Comparison of ENCODE assay signal across 14 cellular contexts in genomic region chr12:87280356-87280755, GRCh38.
DNase-seq lines count a peak whose midpoint lies in the region; ATAC-seq and TF ChIP-seq lines count a peak whose summit lies in the region.
"Had no signal": no experiment of that assay in that cellular context is flagged by ENCODE, and none has a peak within 500 bp of the region (broad histone marks: within the 10 kb centered on the region; RNA-seq: fewer than 3 reads in every experiment).

No MANE protein-coding gene starts in this region.

- peaks cover 0 to 2% (median 0%) of the 10 kb centered on the region in 4 donors for H3K4me1 Mint-ChIP-seq in CD4-positive, alpha-beta memory T cell

- peak overlapping the region in 1 of 8 donors; percentile 35 for H3K4me3 Mint-ChIP-seq in CD4-positive, alpha-beta memory T cell

- peak; percentile 88 for ATAC-seq in GM18502 (IDR thresholded peaks at IDR 0.05; ENCODE audit: poor library complexity, unreplicated experiment)
- ATAC-seq in GM21381 (IDR thresholded peaks at IDR 0.05; ENCODE audit: unreplicated experiment): peak; percentile 87
- peak; percentile 69 for ATAC-seq in HG03060 (IDR thresholded peaks at IDR 0.05; ENCODE audit: low read depth, unreplicated experiment)
- no peak for ATAC-seq in lower lobe of right lung

- no peaks in the 10 kb centered on the region for H3K9me3 ChIP-seq in CD4-positive, alpha-beta memory T cell (ENCODE audit: control insufficient read depth in 1 of 2, low read length in 2 of 2)
- no peaks in the 10 kb centered on the region for H3K9me3 ChIP-seq in lower lobe of right lung

- no peak overlapping the region for H3K27ac Mint-ChIP-seq in CD4-positive, alpha-beta memory T cell

- CTCF ChIA-PET in CD4-positive, alpha-beta memory T cell (lab: Charles Lee; ENCODE audit: partially characterized antibody): no interaction called here

- intact Hi-C loops in CD4-positive, alpha-beta memory T cell (cut with micrococcal nuclease): no loop called here
- intact Hi-C loops in lower lobe of right lung (cut with DNase I): no loop called here

- no peak for TF ChIP-seq CTCF in lower lobe of right lung (IDR thresholded peaks at IDR 0.05)

- no peaks in the 10 kb centered on the region for H3K4me1 ChIP-seq in CD4-positive, alpha-beta memory T cell (ENCODE audit: insufficient read depth, low read length)
- no peaks in the 10 kb centered on the region for H3K4me1 ChIP-seq in lower lobe of right lung

- H3K4me3 ChIP-seq in CD4-positive, alpha-beta memory T cell (ENCODE audit: low read length in 2 of 2): no peak overlapping the region
- H3K4me3 ChIP-seq in lower lobe of right lung: no peak overlapping the region
- H3K4me3 ChIP-seq: coronary artery had no signal

- POLR2A ChIA-PET in CD4-positive, alpha-beta memory T cell (lab: Charles Lee; ENCODE audit: partially characterized antibody): no interaction called here

- no peaks in the 10 kb centered on the region for H3K36me3 Mint-ChIP-seq in CD4-positive, alpha-beta memory T cell

- no peaks in the 10 kb centered on the region for H3K36me3 ChIP-seq in CD4-positive, alpha-beta memory T cell (ENCODE audit: insufficient read depth, low read length)
- no peaks in the 10 kb centered on the region for H3K36me3 ChIP-seq in lower lobe of right lung

- H3K27me3 Mint-ChIP-seq in CD4-positive, alpha-beta memory T cell: no peaks in the 10 kb centered on the region

- DNase-seq in MV-4-11 (lab: John Stamatoyannopoulos, UW): peak; percentile 78
- no peak for DNase-seq in CD4-positive, alpha-beta memory T cell
- DNase-seq in stimulated activated CD4-positive, alpha-beta T cell treated with anti-CD3 and anti-CD28 coated beads, Interleukin-1b, Interleukin-23, amount 100 ng/mL, for 48 hours: no peak
- DNase-seq in lower lobe of right lung: no peak
- no peak for DNase-seq in stimulated activated CD4-positive, alpha-beta T cell treated with anti-CD3 and anti-CD28 coated beads, Interleukin-15, amount 100 ng/mL, for 24 hours
- DNase-seq: C1 segment of cervical spinal cord; midbrain; NCI-H2227 treated with DMSO at 0.1 percent for 48 hours; stimulated activated CD8-positive, alpha-beta memory T cell treated with anti-CD3 and anti-CD28 coated beads, Interleukin-4, amount 100 ng/mL, for 48 hours; T-helper 2 cell had no signal

- peaks cover 0 to 5% (median 3%) of the 10 kb centered on the region in 8 donors for H3K9me3 Mint-ChIP-seq in CD4-positive, alpha-beta memory T cell

- no peaks in the 10 kb centered on the region for H3K27me3 ChIP-seq in CD4-positive, alpha-beta memory T cell (ENCODE audit: insufficient read depth, low read length)
- H3K27me3 ChIP-seq in lower lobe of right lung (ENCODE audit: low read depth): no peaks in the 10 kb centered on the region

- no peak overlapping the region for H3K27ac ChIP-seq in CD4-positive, alpha-beta memory T cell (ENCODE audit: low read depth, low read length)
- H3K27ac ChIP-seq in lower lobe of right lung: no peak overlapping the region
- H3K27ac ChIP-seq: coronary artery had no signal

Comparison
In these comparisons a context has a peak if more than half of its experiments do, and no peak if none do; other contexts are left out.
1. ATAC-seq: peak in GM18502 (single experiment), GM21381 (single experiment) and HG03060 (single experiment); none in lower lobe of right lung (0 of 2).